In genomic region chr1:40691538-40692428, GRCh38 we compare ENCODE assay signal across 1 cellular context.
TF ChIP-seq lines count a peak whose summit lies in the region.

TSS of gene NFYC (plus strand) at chr1:40691704. CDS start at chr1:40738844, 47,140 bp downstream.

TF ChIP-seq in HepG2, 621 proteins besides CTCF, POLR2A, EP300 and RAD21 (continued from another document and continues in another):
- TF ChIP-seq, protein P1, sequence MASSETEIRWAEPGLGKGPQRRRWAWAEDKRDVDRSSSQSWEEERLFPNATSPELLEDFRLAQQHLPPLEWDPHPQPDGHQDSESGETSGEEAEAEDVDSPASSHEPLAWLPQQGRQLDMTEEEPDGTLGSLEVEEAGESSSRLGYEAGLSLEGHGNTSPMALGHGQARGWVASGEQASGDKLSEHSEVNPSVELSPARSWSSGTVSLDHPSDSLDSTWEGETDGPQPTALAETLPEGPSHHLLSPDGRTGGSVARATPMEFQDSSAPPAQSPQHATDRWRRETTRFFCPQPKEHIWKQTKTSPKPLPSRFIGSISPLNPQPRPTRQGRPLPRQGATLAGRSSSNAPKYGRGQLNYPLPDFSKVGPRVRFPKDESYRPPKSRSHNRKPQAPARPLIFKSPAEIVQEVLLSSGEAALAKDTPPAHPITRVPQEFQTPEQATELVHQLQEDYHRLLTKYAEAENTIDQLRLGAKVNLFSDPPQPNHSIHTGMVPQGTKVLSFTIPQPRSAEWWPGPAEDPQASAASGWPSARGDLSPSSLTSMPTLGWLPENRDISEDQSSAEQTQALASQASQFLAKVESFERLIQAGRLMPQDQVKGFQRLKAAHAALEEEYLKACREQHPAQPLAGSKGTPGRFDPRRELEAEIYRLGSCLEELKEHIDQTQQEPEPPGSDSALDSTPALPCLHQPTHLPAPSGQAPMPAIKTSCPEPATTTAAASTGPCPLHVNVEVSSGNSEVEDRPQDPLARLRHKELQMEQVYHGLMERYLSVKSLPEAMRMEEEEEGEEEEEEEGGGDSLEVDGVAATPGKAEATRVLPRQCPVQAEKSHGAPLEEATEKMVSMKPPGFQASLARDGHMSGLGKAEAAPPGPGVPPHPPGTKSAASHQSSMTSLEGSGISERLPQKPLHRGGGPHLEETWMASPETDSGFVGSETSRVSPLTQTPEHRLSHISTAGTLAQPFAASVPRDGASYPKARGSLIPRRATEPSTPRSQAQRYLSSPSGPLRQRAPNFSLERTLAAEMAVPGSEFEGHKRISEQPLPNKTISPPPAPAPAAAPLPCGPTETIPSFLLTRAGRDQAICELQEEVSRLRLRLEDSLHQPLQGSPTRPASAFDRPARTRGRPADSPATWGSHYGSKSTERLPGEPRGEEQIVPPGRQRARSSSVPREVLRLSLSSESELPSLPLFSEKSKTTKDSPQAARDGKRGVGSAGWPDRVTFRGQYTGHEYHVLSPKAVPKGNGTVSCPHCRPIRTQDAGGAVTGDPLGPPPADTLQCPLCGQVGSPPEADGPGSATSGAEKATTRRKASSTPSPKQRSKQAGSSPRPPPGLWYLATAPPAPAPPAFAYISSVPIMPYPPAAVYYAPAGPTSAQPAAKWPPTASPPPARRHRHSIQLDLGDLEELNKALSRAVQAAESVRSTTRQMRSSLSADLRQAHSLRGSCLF (CRISPR knock-in tag; IDR thresholded peaks at IDR 0.05; ENCODE audit: borderline replicate concordance): no peak
- no peak; the same call in 1 of the 2 replicates for TF ChIP-seq RAD51 (IDR thresholded peaks at IDR 0.05; ENCODE audit: borderline replicate concordance)
- TF ChIP-seq MLLT10 (CRISPR knock-in tag; IDR thresholded peaks at IDR 0.05): no peak
- TF ChIP-seq KDM5B (CRISPR knock-in tag; IDR thresholded peaks at IDR 0.05; ENCODE audit: borderline replicate concordance): peak; percentile 96; the same call in 1 of the 2 replicates
- TF ChIP-seq, protein P2, sequence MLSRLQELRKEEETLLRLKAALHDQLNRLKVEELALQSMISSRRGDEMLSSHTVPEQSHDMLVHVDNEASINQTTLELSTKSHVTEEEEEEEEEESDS (CRISPR knock-in tag; IDR thresholded peaks at IDR 0.05; ENCODE audit: borderline replicate concordance): no peak; the same call in 1 of the 2 replicates
- TF ChIP-seq HCFC1 (IDR thresholded peaks at IDR 0.05; ENCODE audit: low read depth, low read length): no peak
- no peak for TF ChIP-seq JARID2 (CRISPR knock-in tag; IDR thresholded peaks at IDR 0.05; ENCODE audit: insufficient replicate concordance)
- TF ChIP-seq PRDM10 (CRISPR knock-in tag; IDR thresholded peaks at IDR 0.05; ENCODE audit: low read depth): peak; percentile 51; the same call in 1 of the 2 replicates
- peak; percentile 85 for TF ChIP-seq ZNF160 (CRISPR knock-in tag; IDR thresholded peaks at IDR 0.05)
- no peak for TF ChIP-seq IKZF1 (IDR thresholded peaks at IDR 0.05)
- peak; percentile 34; the same call in 1 of the 2 replicates for TF ChIP-seq MIER3 (CRISPR knock-in tag; IDR thresholded peaks at IDR 0.05; ENCODE audit: borderline replicate concordance)
- peak; percentile 99 for TF ChIP-seq RBM39 (IDR thresholded peaks at IDR 0.05; ENCODE audit: low read depth, low read length, poor library complexity, severe bottlenecking)
- peak; percentile 51; the same call in 1 of the 2 replicates for TF ChIP-seq SNAPC4 (CRISPR knock-in tag; IDR thresholded peaks at IDR 0.05)
- no peak for TF ChIP-seq CHD4 (IDR thresholded peaks at IDR 0.05; ENCODE audit: borderline replicate concordance, low read length)
- peak; percentile 59; the same call in 1 of the 2 replicates for TF ChIP-seq IRF2 (CRISPR knock-in tag; IDR thresholded peaks at IDR 0.05)
- TF ChIP-seq, protein P3, sequence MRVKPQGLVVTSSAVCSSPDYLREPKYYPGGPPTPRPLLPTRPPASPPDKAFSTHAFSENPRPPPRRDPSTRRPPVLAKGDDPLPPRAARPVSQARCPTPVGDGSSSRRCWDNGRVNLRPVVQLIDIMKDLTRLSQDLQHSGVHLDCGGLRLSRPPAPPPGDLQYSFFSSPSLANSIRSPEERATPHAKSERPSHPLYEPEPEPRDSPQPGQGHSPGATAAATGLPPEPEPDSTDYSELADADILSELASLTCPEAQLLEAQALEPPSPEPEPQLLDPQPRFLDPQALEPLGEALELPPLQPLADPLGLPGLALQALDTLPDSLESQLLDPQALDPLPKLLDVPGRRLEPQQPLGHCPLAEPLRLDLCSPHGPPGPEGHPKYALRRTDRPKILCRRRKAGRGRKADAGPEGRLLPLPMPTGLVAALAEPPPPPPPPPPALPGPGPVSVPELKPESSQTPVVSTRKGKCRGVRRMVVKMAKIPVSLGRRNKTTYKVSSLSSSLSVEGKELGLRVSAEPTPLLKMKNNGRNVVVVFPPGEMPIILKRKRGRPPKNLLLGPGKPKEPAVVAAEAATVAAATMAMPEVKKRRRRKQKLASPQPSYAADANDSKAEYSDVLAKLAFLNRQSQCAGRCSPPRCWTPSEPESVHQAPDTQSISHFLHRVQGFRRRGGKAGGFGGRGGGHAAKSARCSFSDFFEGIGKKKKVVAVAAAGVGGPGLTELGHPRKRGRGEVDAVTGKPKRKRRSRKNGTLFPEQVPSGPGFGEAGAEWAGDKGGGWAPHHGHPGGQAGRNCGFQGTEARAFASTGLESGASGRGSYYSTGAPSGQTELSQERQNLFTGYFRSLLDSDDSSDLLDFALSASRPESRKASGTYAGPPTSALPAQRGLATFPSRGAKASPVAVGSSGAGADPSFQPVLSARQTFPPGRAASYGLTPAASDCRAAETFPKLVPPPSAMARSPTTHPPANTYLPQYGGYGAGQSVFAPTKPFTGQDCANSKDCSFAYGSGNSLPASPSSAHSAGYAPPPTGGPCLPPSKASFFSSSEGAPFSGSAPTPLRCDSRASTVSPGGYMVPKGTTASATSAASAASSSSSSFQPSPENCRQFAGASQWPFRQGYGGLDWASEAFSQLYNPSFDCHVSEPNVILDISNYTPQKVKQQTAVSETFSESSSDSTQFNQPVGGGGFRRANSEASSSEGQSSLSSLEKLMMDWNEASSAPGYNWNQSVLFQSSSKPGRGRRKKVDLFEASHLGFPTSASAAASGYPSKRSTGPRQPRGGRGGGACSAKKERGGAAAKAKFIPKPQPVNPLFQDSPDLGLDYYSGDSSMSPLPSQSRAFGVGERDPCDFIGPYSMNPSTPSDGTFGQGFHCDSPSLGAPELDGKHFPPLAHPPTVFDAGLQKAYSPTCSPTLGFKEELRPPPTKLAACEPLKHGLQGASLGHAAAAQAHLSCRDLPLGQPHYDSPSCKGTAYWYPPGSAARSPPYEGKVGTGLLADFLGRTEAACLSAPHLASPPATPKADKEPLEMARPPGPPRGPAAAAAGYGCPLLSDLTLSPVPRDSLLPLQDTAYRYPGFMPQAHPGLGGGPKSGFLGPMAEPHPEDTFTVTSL (CRISPR knock-in tag; IDR thresholded peaks at IDR 0.05; ENCODE audit: borderline replicate concordance): 0 out of 2 replicates have a peak, but pooled peaks have one; percentile 29
- no peak for TF ChIP-seq SMAD3 (CRISPR knock-in tag; IDR thresholded peaks at IDR 0.05)
- peak; percentile 87; the same call in 1 of the 2 replicates for TF ChIP-seq GFI1 (CRISPR knock-in tag; IDR thresholded peaks at IDR 0.05; ENCODE audit: borderline replicate concordance)
- TF ChIP-seq ZNF607 (CRISPR knock-in tag; IDR thresholded peaks at IDR 0.05; ENCODE audit: borderline replicate concordance): peak; percentile 93; the same call in 1 of the 2 replicates
- TF ChIP-seq ELF4 (CRISPR knock-in tag; IDR thresholded peaks at IDR 0.05; ENCODE audit: borderline replicate concordance): no peak
- peak; percentile 65; the same call in 1 of the 2 replicates for TF ChIP-seq ZNF780A (CRISPR knock-in tag; IDR thresholded peaks at IDR 0.05)
- no peak for TF ChIP-seq PLRG1 (conservative IDR thresholded peaks at IDR 0.05)
- TF ChIP-seq LBX2 (CRISPR knock-in tag; IDR thresholded peaks at IDR 0.05; ENCODE audit: borderline replicate concordance): 0 out of 2 replicates have a peak, but pooled peaks have one; percentile 80
- peak; percentile 75; the same call in 1 of the 2 replicates for TF ChIP-seq ATF2 (CRISPR knock-in tag; IDR thresholded peaks at IDR 0.05)
- TF ChIP-seq, protein P4, sequence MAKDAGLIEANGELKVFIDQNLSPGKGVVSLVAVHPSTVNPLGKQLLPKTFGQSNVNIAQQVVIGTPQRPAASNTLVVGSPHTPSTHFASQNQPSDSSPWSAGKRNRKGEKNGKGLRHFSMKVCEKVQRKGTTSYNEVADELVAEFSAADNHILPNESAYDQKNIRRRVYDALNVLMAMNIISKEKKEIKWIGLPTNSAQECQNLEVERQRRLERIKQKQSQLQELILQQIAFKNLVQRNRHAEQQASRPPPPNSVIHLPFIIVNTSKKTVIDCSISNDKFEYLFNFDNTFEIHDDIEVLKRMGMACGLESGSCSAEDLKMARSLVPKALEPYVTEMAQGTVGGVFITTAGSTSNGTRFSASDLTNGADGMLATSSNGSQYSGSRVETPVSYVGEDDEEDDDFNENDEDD (CRISPR knock-in tag; IDR thresholded peaks at IDR 0.05; ENCODE audit: borderline replicate concordance): peak; percentile 83; the same call in 1 of the 2 replicates
- peak; percentile 89; the same call in 1 of the 2 replicates for TF ChIP-seq ZNF234 (CRISPR knock-in tag; conservative IDR thresholded peaks at IDR 0.05)
- TF ChIP-seq EHMT2 (IDR thresholded peaks at IDR 0.05; ENCODE audit: borderline replicate concordance, low read depth, low read length): no peak
- TF ChIP-seq TFAP4 (IDR thresholded peaks at IDR 0.05; ENCODE audit: borderline replicate concordance, low read depth): peak; percentile 54; the same call in 1 of the 2 replicates
- no peak for TF ChIP-seq STAT5B (CRISPR knock-in tag; IDR thresholded peaks at IDR 0.05)
- TF ChIP-seq ZNF570 (CRISPR knock-in tag; IDR thresholded peaks at IDR 0.05; ENCODE audit: borderline replicate concordance): no peak; the same call in 1 of the 2 replicates
